ENCODE assay signal across 10 cellular contexts in genomic region chr9:36401897-36402480, GRCh38. TPM values are rescaled to one million over a fixed set of nuclear protein-coding genes. Genes with fewer than 3 reads are reported as not detected.
DNase-seq lines count a peak whose midpoint lies in the region; ATAC-seq, FAIRE-seq and TF ChIP-seq lines count a peak whose summit lies in the region.
"Had no signal": no experiment of that assay in that cellular context is flagged by ENCODE, and none has a peak within 500 bp of the region (broad histone marks: within the 10 kb centered on the region; RNA-seq: fewer than 3 reads in every experiment).

No MANE protein-coding gene starts in this region.

- H3K27me3 ChIP-seq in pancreas = no peaks in the 10 kb centered on the region
- H3K27me3 ChIP-seq: ascending aorta had no signal

- H3K27ac Mint-ChIP-seq in HFFc6 (peak overlapping the region; percentile 89), endothelial cell (ENCODE audit: unreplicated experiment) (peak overlapping the region; percentile 94)

- H3K9me3 Mint-ChIP-seq in HFFc6 (no peaks in the 10 kb centered on the region), endothelial cell (ENCODE audit: unreplicated experiment) (no peaks in the 10 kb centered on the region)

- H3K27ac ChIP-seq in SK-N-MC = peak overlapping the region; percentile 12; the same call in 1 of the 2 replicates
- peak overlapping the region in 3 of 4 donors; percentile 34 to 95 (median 94) for H3K27ac ChIP-seq in pancreas

- ATAC-seq in pancreas (no peak), HG02678 (IDR thresholded peaks at IDR 0.05; ENCODE audit: unreplicated experiment) (no peak), GM18870 (IDR thresholded peaks at IDR 0.05; ENCODE audit: unreplicated experiment) (no peak)

- H3K4me3 Mint-ChIP-seq in HFFc6 = peak overlapping the region; percentile 97
- peak overlapping the region; percentile 92 for H3K4me3 Mint-ChIP-seq in endothelial cell (ENCODE audit: unreplicated experiment)

- TF ChIP-seq CTCF in HFFc6 (IDR thresholded peaks at IDR 0.05) (no peak), endothelial cell (IDR thresholded peaks at IDR 0.05; ENCODE audit: unreplicated experiment) (no peak), pancreas (IDR thresholded peaks at IDR 0.05) (no peak)

- H3K9ac ChIP-seq in SK-N-MC (ENCODE audit: insufficient read length) = peak overlapping the region; percentile 80

- FAIRE-seq in pancreas (lab: Jason Lieb, UNC) = no peak

- H3K4me1 Mint-ChIP-seq in HFFc6 (ENCODE audit: low read depth) (peaks cover 40% of the 10 kb centered on the region), endothelial cell (ENCODE audit: unreplicated experiment) (peaks cover 16% of the 10 kb centered on the region)

- peaks cover 5% of the 10 kb centered on the region; the same call in 1 of the 2 replicates for H3K36me3 Mint-ChIP-seq in HFFc6 (ENCODE audit: low read depth)
- H3K36me3 Mint-ChIP-seq in endothelial cell (ENCODE audit: low read depth, unreplicated experiment) = peaks cover 10% of the 10 kb centered on the region

- 69 to 74% methylated on average over 3 of the region's 3 CpGs for WGBS in pancreas, 2 donors

- H3K36me3 ChIP-seq in SK-N-MC (ENCODE audit: insufficient read depth, low read length) = peaks cover 8% of the 10 kb centered on the region; the same call in 1 of the 2 replicates
- H3K36me3 ChIP-seq in pancreas = no peaks in the 10 kb centered on the region
- H3K36me3 ChIP-seq: ascending aorta had no signal

- DNase-seq in HFFc6 = no peak
- no peak for DNase-seq in SK-N-MC (ENCODE audit: low read depth, low spot score)
- no peak for DNase-seq in endothelial cell (ENCODE audit: low spot score)
- DNase-seq in pancreas = peak in 1 of 6 donors; percentile 35
- no peak for DNase-seq in SIG-M5 treated with dmso at 0.1 percent for 504 hours (lab: John Stamatoyannopoulos, UW; ENCODE audit: unreplicated experiment)
- DNase-seq in NCI-H2171 (lab: John Stamatoyannopoulos, UW) = no peak
- DNase-seq: NCI-H510A had no signal

- intact Hi-C loops in pancreas (cut with DNase I) = loop anchor here in 1 of 3 donors (10.0 kb wide), 1 partner anchor 53 kb away; no protein-coding TSS in a partner anchor

- H3K4me3 ChIP-seq in SK-N-MC = peak overlapping the region; percentile 85; the same call in 1 of the 2 replicates
- H3K4me3 ChIP-seq in pancreas = peak overlapping the region in 2 of 4 donors; percentile 81 to 86

- H3K9me3 ChIP-seq in SK-N-MC (ENCODE audit: low read depth, low read length) (no peaks in the 10 kb centered on the region; the same call in 1 of the 2 replicates), pancreas (no peaks in the 10 kb centered on the region)
- H3K9me3 ChIP-seq: ascending aorta had no signal

- H3K27me3 Mint-ChIP-seq in HFFc6 (ENCODE audit: insufficient read depth) = peaks cover 4% of the 10 kb centered on the region; the same call in 1 of the 2 replicates
- peaks cover 6% of the 10 kb centered on the region for H3K27me3 Mint-ChIP-seq in endothelial cell (ENCODE audit: unreplicated experiment)

- H3K4me1 ChIP-seq in pancreas = peaks cover 21 to 27% (median 22%) of the 10 kb centered on the region in 3 donors

RNA-seq across cellular contexts. Expression of gene RNF38, which starts 1.9 kb away (rescaled TPM):
- total RNA-seq in HFFc6 (2021; fragmentation: NEBNext Ultra II Directional; extraction: Animal tissue kit (Norgen Biotek cat#: 25700)) = 10 to 100 TPM; 14.5 to 18.8 (median 17.5) TPM
- total RNA-seq in endothelial cell (ENCODE audit: unreplicated experiment) = 71.1 TPM
- 10 to 100 TPM; 17.0 to 39.4 (median 19.9) TPM for total RNA-seq in pancreas
- 10 to 100 TPM in 1 of 2 donors, 1 to 10 TPM in 1; 4.4 to 10.8 TPM for polyA plus RNA-seq in pancreas
